8 cellular contexts compared by ENCODE assay signal in genomic region chr7:44073664-44074348, GRCh38. TPM values are rescaled to one million over a fixed set of nuclear protein-coding genes. Genes with fewer than 3 reads are reported as not detected.
DNase-seq lines count a peak whose midpoint lies in the region; ATAC-seq, FAIRE-seq and TF ChIP-seq lines count a peak whose summit lies in the region.

No MANE protein-coding gene starts in this region.

- H3K9ac ChIP-seq in OCI-LY1 (ENCODE audit: low read length) (no peak overlapping the region), subcutaneous abdominal adipose tissue (ENCODE audit: low read length in 5 of 5) (peak overlapping the region in 3 of 5 donors; percentile 16 to 63 (median 32))

- DNase-seq in BE2C (peak; percentile 82), bronchial epithelial cell (ENCODE audit: low read depth) (peak; percentile 76), medulla oblongata (ENCODE audit: extremely low spot score) (peak; percentile 89), NCI-H748 treated with DMSO at 0.1 percent for 48 hours (lab: John Stamatoyannopoulos, UW) (no peak), cerebellar nuclear complex (lab: John Stamatoyannopoulos, UW) (no peak)

- no peaks in the 10 kb centered on the region for H3K9me3 ChIP-seq in BE2C
- H3K9me3 ChIP-seq in OCI-LY1 (ENCODE audit: low read length): no peaks in the 10 kb centered on the region
- H3K9me3 ChIP-seq in subcutaneous abdominal adipose tissue (ENCODE audit: control insufficient read depth in 5 of 5, low read length in 5 of 5): no peaks in the 10 kb centered on the region

- H3K27me3 ChIP-seq in BE2C (no peaks in the 10 kb centered on the region), OCI-LY1 (ENCODE audit: insufficient read depth, low read length) (no peaks in the 10 kb centered on the region), bronchial epithelial cell (ENCODE audit: control insufficient read depth, insufficient read depth, low read length) (no peaks in the 10 kb centered on the region), subcutaneous abdominal adipose tissue (ENCODE audit: control insufficient read depth in 5 of 5, insufficient read depth in 4 of 5, low read length in 5 of 5) (no peaks in the 10 kb centered on the region)

- H3K4me2 ChIP-seq in OCI-LY1 (ENCODE audit: low read length): no peak overlapping the region

- H3K27ac ChIP-seq in OCI-LY1 (ENCODE audit: low read depth, low read length, poor library complexity, severe bottlenecking) (peak overlapping the region; percentile 11), subcutaneous abdominal adipose tissue (ENCODE audit: low read depth, low read length) (peak overlapping the region; percentile 65)

- H2AFZ ChIP-seq in OCI-LY1 (ENCODE audit: low read length): no peak overlapping the region

- H3K36me3 ChIP-seq in BE2C: peaks cover 13% of the 10 kb centered on the region
- H3K36me3 ChIP-seq in OCI-LY1 (ENCODE audit: insufficient read depth, low read length): peaks cover 80% of the 10 kb centered on the region
- peaks cover 19% of the 10 kb centered on the region for H3K36me3 ChIP-seq in bronchial epithelial cell (ENCODE audit: control insufficient read depth, insufficient read depth, low read length)
- peaks cover 3 to 63% (median 57%) of the 10 kb centered on the region in 5 donors for H3K36me3 ChIP-seq in subcutaneous abdominal adipose tissue (ENCODE audit: control insufficient read depth in 5 of 5, insufficient read depth in 5 of 5, low read length in 5 of 5)

- H3F3A ChIP-seq in OCI-LY1 (ENCODE audit: insufficient read depth, low read length): peaks cover 2% of the 10 kb centered on the region; the same call in 1 of the 2 replicates

- H3K4me1 ChIP-seq in BE2C (peaks cover 18% of the 10 kb centered on the region), OCI-LY1 (ENCODE audit: insufficient read depth, low read length, severe bottlenecking) (peaks cover 3% of the 10 kb centered on the region), subcutaneous abdominal adipose tissue (ENCODE audit: control insufficient read depth in 5 of 5, insufficient read depth in 5 of 5, low read length in 5 of 5) (peaks cover 0 to 32% (median 15%) of the 10 kb centered on the region in 5 donors)

- H3K4me3 ChIP-seq in BE2C (ENCODE audit: low read depth, low read length) (no peak overlapping the region), OCI-LY1 (ENCODE audit: low read depth, low read length, poor library complexity, severe bottlenecking) (no peak overlapping the region), bronchial epithelial cell (ENCODE audit: low read depth, low read length) (no peak overlapping the region), subcutaneous abdominal adipose tissue (ENCODE audit: low read depth in 1 of 5, low read length in 5 of 5) (peak overlapping the region in 1 of 5 donors; percentile 32)

- H3K79me2 ChIP-seq in OCI-LY1 (ENCODE audit: insufficient read depth, low read length): no peaks in the 10 kb centered on the region

- no peak for FAIRE-seq in bronchial epithelial cell (lab: Jason Lieb, UNC)

- H4K20me1 ChIP-seq in OCI-LY1 (ENCODE audit: insufficient read depth, low read length): no peaks in the 10 kb centered on the region

- ATAC-seq in GM21515 (IDR thresholded peaks at IDR 0.05; ENCODE audit: unreplicated experiment): peak; percentile 47

- TF ChIP-seq CTCF in BE2C (IDR thresholded peaks at IDR 0.05; ENCODE audit: low read depth, low read length) (0 out of 2 replicates have a peak, but pooled peaks have one; percentile 4), OCI-LY1 (IDR thresholded peaks at IDR 0.05; ENCODE audit: low read length) (no peak), bronchial epithelial cell (IDR thresholded peaks at IDR 0.05; ENCODE audit: insufficient read depth, low read length, severe bottlenecking) (no peak)

- H3K9me2 ChIP-seq in OCI-LY1 (ENCODE audit: low read depth, low read length): no peaks in the 10 kb centered on the region

RNA-seq across cellular contexts. Expression of gene PGAM2, which starts 8.4 kb away (rescaled TPM):
- 207 TPM for polyA plus RNA-seq in BE2C (2012; ENCODE audit: insufficient read depth, insufficient read length, low read depth)
- 0.53 and 0.90 TPM in 2 replicates for total RNA-seq in bronchial epithelial cell

RNA-seq across cellular contexts. Expression of gene POLM, which starts 8.5 kb away (rescaled TPM):
- 21.3 TPM for polyA plus RNA-seq in BE2C (2012; ENCODE audit: insufficient read depth, insufficient read length, low read depth)
- total RNA-seq in bronchial epithelial cell: 6.3 and 7.7 TPM in 2 replicates

RNA-seq across cellular contexts. Expression of gene DBNL, which starts 29.3 kb away (rescaled TPM):
- polyA plus RNA-seq in BE2C (2012; ENCODE audit: insufficient read depth, insufficient read length, low read depth): 210 TPM
- 87.9 and 110 TPM in 2 replicates for total RNA-seq in bronchial epithelial cell

RNA-seq across cellular contexts. Expression of gene AEBP1, which starts 30.3 kb away (rescaled TPM):
- 21.3 TPM for polyA plus RNA-seq in BE2C (2012; ENCODE audit: insufficient read depth, insufficient read length, low read depth)
- total RNA-seq in bronchial epithelial cell: 0.26 TPM in 2 replicates

RNA-seq across cellular contexts. Expression of gene POLD2, which starts 49.5 kb away (rescaled TPM):
- 398 TPM for polyA plus RNA-seq in BE2C (2012; ENCODE audit: insufficient read depth, insufficient read length, low read depth)
- 103 and 122 TPM in 2 replicates for total RNA-seq in bronchial epithelial cell

Comparison
In these comparisons a context has a peak if more than half of its experiments do, and no peak if none do; other contexts are left out.
1. DNase-seq: peak in BE2C (single experiment), bronchial epithelial cell (single experiment) and medulla oblongata (single experiment); none in NCI-H748 treated with DMSO at 0.1 percent for 48 hours (single experiment) and cerebellar nuclear complex (0 of 2).